ENCODE assay signal across 11 cellular contexts in the genomic region with DNA sequence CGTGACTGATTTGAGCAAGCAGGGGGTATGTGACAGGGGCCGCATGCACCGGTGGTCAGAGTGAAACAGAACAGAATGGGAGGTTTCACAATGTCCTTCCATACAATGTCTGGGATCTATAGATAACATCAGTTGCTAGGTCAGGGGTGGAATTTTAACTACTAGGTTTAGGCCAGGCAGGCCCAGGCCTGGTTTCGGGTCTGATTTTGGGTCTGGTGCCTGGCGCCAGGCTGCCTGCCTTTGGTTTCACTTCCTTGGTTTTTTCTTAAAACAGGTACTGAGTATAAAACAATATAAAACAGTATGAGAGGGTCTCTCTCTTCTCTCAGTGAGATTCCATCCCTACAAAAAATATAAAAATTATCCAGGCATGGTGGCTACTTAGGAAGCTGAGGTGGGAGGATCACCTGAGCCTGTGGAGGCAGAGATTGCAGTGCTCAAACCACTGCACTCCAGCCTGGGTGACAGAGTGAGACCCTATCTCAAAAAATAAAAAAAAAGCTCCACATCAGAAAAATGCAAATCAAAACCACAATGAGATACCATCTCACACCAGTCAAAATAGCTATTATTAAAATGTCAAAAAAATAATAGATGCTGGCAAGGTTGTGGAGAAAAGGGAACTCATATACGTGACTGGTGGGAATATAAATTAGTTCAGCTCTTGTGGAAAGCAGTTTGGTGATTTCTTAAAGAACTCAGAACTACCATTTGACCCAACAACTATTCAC. TPM values are rescaled to one million over a fixed set of nuclear protein-coding genes. Genes with fewer than 3 reads are reported as not detected.
"Had no signal": no experiment of that assay in that cellular context is flagged by ENCODE, and none has a peak within 500 bp of the region (broad histone marks: within the 10 kb centered on the region; RNA-seq: fewer than 3 reads in every experiment).

No MANE protein-coding gene starts in this region.

RNA-seq across cellular contexts. Expression of a gene that starts 18.6 kb away (rescaled TPM):
- total RNA-seq: dermis microvascular lymphatic vessel endothelial cell, esophagus squamous epithelium, heart right ventricle, left ventricle myocardium inferior, mammary epithelial cell, myocyte, occipital lobe, renal cortical epithelial cell, sigmoid colon, ureter had no signal
- polyA plus RNA-seq: heart right ventricle, mammary epithelial cell, neural cell had no signal

RNA-seq across cellular contexts. Expression of a gene that starts 59.7 kb away (rescaled TPM):
- total RNA-seq: dermis microvascular lymphatic vessel endothelial cell, esophagus squamous epithelium, left ventricle myocardium inferior, mammary epithelial cell, myocyte, occipital lobe, sigmoid colon had no signal
- polyA plus RNA-seq: mammary epithelial cell, neural cell, sigmoid colon had no signal
